Comparison of ENCODE assay signal across 8 cellular contexts in the genomic region with DNA sequence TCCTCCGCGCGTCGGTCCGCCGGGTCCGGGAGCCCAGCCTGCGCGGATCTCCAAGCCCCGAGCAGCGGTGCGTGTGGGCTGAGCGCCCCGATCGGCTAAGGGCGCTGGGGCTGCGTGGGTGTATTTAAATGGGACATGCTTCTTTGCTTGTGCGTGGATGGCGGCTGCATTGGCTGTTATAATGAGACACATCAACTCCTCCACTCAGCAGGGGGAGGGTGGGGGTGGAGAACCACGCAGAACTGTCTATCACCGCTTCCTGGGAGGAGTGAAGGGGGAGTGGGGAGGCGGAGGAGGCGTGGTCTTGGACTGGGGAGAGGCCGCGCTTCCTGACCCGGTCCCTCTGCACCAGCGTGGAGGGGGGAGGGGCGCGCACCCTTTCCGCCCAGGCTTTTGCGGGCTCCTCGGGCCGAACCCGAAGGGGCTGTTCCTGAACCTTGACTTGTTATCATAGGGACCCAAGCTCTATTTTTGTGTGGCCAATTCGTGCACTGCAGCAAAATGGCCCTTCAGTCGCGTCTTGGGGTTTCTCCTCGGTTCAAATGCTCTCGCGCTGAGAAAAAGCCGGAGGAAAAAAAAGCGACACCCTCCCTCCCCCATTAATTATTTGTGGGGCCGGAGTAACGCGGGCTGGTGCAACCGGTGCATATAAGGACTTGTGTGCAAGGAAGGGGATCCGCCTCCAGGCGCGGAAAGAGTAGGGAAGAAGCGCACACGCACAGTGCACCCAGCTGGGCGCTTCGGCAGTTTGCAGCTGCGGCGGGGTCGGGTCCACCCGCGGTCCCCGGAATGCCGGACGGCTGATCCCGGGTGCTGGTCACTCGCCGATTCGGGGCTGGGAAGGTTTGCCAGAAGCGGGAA. TPM values are rescaled to one million over a fixed set of nuclear protein-coding genes. Genes with fewer than 3 reads are reported as not detected.
A peak's percentile ranks its signal among the peaks of the same experiment; 100 is the strongest.
DNase-seq lines count a peak whose midpoint lies in the region; ATAC-seq and TF ChIP-seq lines count a peak whose summit lies in the region.

Gene TNIK, minus strand, starts transcription at position 180 of the 861 bp plus-strand sequence. CDS start 342 bp downstream, outside the sequence.

- H2AFZ ChIP-seq in MM.1S (ENCODE audit: low read length), result peak within 1 kb of the TSS; percentile 94

- no peaks in the 10 kb centered on the region for H4K20me1 ChIP-seq in MM.1S (ENCODE audit: insufficient read depth, low read length)

- H3K27ac ChIP-seq in MM.1S (ENCODE audit: low read length), result no peak within 1 kb of the TSS
- H3K27ac ChIP-seq in ovary, result peak within 1 kb of the TSS; percentile 23 to 29
- H3K27ac ChIP-seq in thyroid gland, result peak within 1 kb of the TSS; percentile 19 to 76 (median 63)

- H3K4me1 ChIP-seq in MM.1S (ENCODE audit: low read length) (peaks cover 5% of the 10 kb centered on the region), ovary (ENCODE audit: insufficient read depth) (peaks cover 3% of the 10 kb centered on the region), thyroid gland (peaks cover 4 to 8% of the 10 kb centered on the region in 2 donors)

- H3K4me3 ChIP-seq in GM06990 (replicated peaks; ENCODE audit: low read depth, low read length), result peak within 1 kb of the TSS; percentile 91
- H3K4me3 ChIP-seq in MM.1S (ENCODE audit: low read length), result peak within 1 kb of the TSS; percentile 89
- H3K4me3 ChIP-seq in ovary, result peak within 1 kb of the TSS; percentile 80
- peak within 1 kb of the TSS; percentile 48 to 79 (median 72) for H3K4me3 ChIP-seq in thyroid gland (replicated peaks in 1 of 3)

- H3K79me2 ChIP-seq in MM.1S (ENCODE audit: low read length), result no peaks in the 10 kb centered on the region

- TF ChIP-seq POLR2A in ovary (IDR thresholded peaks at IDR 0.05) (no peak), thyroid gland (IDR thresholded peaks at IDR 0.05) (peak in 1 of 2 donors; percentile 84)

- H3F3A ChIP-seq in MM.1S (ENCODE audit: insufficient read depth, low read length), result no peaks in the 10 kb centered on the region

- H3K36me3 Mint-ChIP-seq in activated naive CD4-positive, alpha-beta T cell treated with anti-CD3 and anti-CD28 coated beads, Interleukin-2, amount 50 U/mL, for 72 hours, result peaks cover 12 to 15% of the 10 kb centered on the region in 2 donors
- no peaks in the 10 kb centered on the region for H3K36me3 Mint-ChIP-seq in glutamatergic neuron (ENCODE audit: unreplicated experiment)

- H3K4me1 Mint-ChIP-seq in glutamatergic neuron (ENCODE audit: low read depth, unreplicated experiment), result peaks cover 11% of the 10 kb centered on the region

- intact Hi-C loops in ovary (cut with DNase I), result loop anchor here in 1 of 4 donors (10.0 kb wide), 1 partner anchor 266 kb away; no protein-coding TSS in a partner anchor
- intact Hi-C loops in thyroid gland (cut with DNase I), result no loop called here

- H3K9me3 ChIP-seq in MM.1S (replicated peaks; ENCODE audit: insufficient read depth, low read length) (no peaks in the 10 kb centered on the region), ovary (no peaks in the 10 kb centered on the region), thyroid gland (no peaks in the 10 kb centered on the region)

- H3K4me3 Mint-ChIP-seq in glutamatergic neuron (ENCODE audit: unreplicated experiment), result peak within 1 kb of the TSS; percentile 95

- TF ChIP-seq EP300 in ovary (IDR thresholded peaks at IDR 0.05), result no peak

- H3K27ac Mint-ChIP-seq in activated naive CD4-positive, alpha-beta T cell treated with anti-CD3 and anti-CD28 coated beads, Interleukin-2, amount 50 U/mL, for 72 hours, result peak within 1 kb of the TSS; percentile 84 to 93
- H3K27ac Mint-ChIP-seq in glutamatergic neuron (ENCODE audit: unreplicated experiment), result no peak within 1 kb of the TSS

- no peak for TF ChIP-seq CTCF in GM06990 (IDR thresholded peaks at IDR 0.05; ENCODE audit: insufficient read depth, low read length, poor library complexity, severe bottlenecking)
- TF ChIP-seq CTCF in MM.1S (IDR thresholded peaks at IDR 0.05; ENCODE audit: low read length), result peak; percentile 49
- peak; percentile 59 for TF ChIP-seq CTCF in glutamatergic neuron (IDR thresholded peaks at IDR 0.05; ENCODE audit: partially characterized antibody, unreplicated experiment)
- peak in 2 of 3 donors; percentile 14 to 21 for TF ChIP-seq CTCF in ovary (IDR thresholded peaks at IDR 0.05)
- peak in 4 of 6 experiments; percentile 11 to 41 (median 18) for TF ChIP-seq CTCF in thyroid gland (IDR thresholded peaks at IDR 0.05)

- no peaks in the 10 kb centered on the region for H3K36me3 ChIP-seq in GM06990 (ENCODE audit: control insufficient read depth, insufficient read depth, low read length)
- H3K36me3 ChIP-seq in MM.1S (replicated peaks; ENCODE audit: insufficient read depth, low read length), result no peaks in the 10 kb centered on the region
- H3K36me3 ChIP-seq in ovary, result no peaks in the 10 kb centered on the region
- H3K36me3 ChIP-seq in thyroid gland, result no peaks in the 10 kb centered on the region

- H3K27me3 ChIP-seq in GM06990 (replicated peaks; ENCODE audit: control insufficient read depth, insufficient read depth, low read length), result no peaks in the 10 kb centered on the region
- no peaks in the 10 kb centered on the region for H3K27me3 ChIP-seq in MM.1S (replicated peaks; ENCODE audit: insufficient read depth, low read length)
- H3K27me3 ChIP-seq in ovary, result no peaks in the 10 kb centered on the region
- H3K27me3 ChIP-seq in thyroid gland, result no peaks in the 10 kb centered on the region

- H3K9me2 ChIP-seq in MM.1S (replicated peaks; ENCODE audit: insufficient read depth, low read length), result no peaks in the 10 kb centered on the region

- ATAC-seq in activated naive CD4-positive, alpha-beta T cell treated with anti-CD3 and anti-CD28 coated beads, Interleukin-2, amount 50 U/mL, for 72 hours, result peak; percentile 87

- DNase-seq in GM06990 (ENCODE audit: extremely low read depth, insufficient read length) (peak; percentile 95), HCEC 1CT (peak; percentile 95), MM.1S (peak; percentile 93), SKM-1 (lab: John Stamatoyannopoulos, UW; ENCODE audit: unreplicated experiment) (peak; percentile 95), glutamatergic neuron (peak; percentile 73), ovary (peak; percentile 73 to 82 (median 81)), thyroid gland (peak; percentile 96 to 97)
- peak; percentile 86 to 89 for DNase-seq in activated naive CD4-positive, alpha-beta T cell treated with anti-CD3 and anti-CD28 coated beads, Interleukin-2, amount 50 U/mL, for 72 hours (ENCODE audit: low spot score in 2 of 2)

- peak within 1 kb of the TSS; percentile 77 for H3K4me2 ChIP-seq in MM.1S (ENCODE audit: low read depth, low read length)

- peaks cover 14% of the 10 kb centered on the region for H3K27me3 Mint-ChIP-seq in glutamatergic neuron (ENCODE audit: unreplicated experiment)

- H3K9ac ChIP-seq in MM.1S (ENCODE audit: low read length), result peak within 1 kb of the TSS; percentile 37; the same call in 1 of the 2 replicates

- no peaks in the 10 kb centered on the region for H3K9me3 Mint-ChIP-seq in activated naive CD4-positive, alpha-beta T cell treated with anti-CD3 and anti-CD28 coated beads, Interleukin-2, amount 50 U/mL, for 72 hours
- no peaks in the 10 kb centered on the region for H3K9me3 Mint-ChIP-seq in glutamatergic neuron (ENCODE audit: unreplicated experiment)

- WGBS in ovary, 3 donors, result 0 to 1% (median 0%) methylated on average over 58 to 66 of the region's 66 CpGs
- 1 to 2% methylated on average over 29 to 57 of the region's 66 CpGs for WGBS in thyroid gland, 2 donors

RNA-seq across cellular contexts. Expression of gene TNIK, which starts in this region (rescaled TPM):
- 10 to 100 TPM; 31.7 to 37.9 TPM for total RNA-seq in activated naive CD4-positive, alpha-beta T cell treated with anti-CD3 and anti-CD28 coated beads, Interleukin-2, amount 50 U/mL, for 72 hours
- total RNA-seq in glutamatergic neuron (ENCODE audit: unreplicated experiment), result 1.5 TPM
- total RNA-seq in ovary, result 1 to 10 TPM; 2.2 to 6.3 (median 4.5) TPM
- 1 to 10 TPM; 1.1 to 9.5 TPM for polyA plus RNA-seq in ovary
- total RNA-seq in thyroid gland, result 10 to 100 TPM; 29.7 to 84.1 (median 48.9) TPM

Comparison
In these comparisons a context has a peak if more than half of its experiments do, and no peak if none do; other contexts are left out.
1. RNA of gene TNIK (total RNA-seq): 29.7 to 84.1 TPM in thyroid gland and 31.7 to 37.9 TPM in activated naive CD4-positive, alpha-beta T cell treated with anti-CD3 and anti-CD28 coated beads, Interleukin-2, amount 50 U/mL, for 72 hours; 2.2 to 6.3 TPM in ovary and 1.5 TPM in glutamatergic neuron (single experiment); every median in the first group is over 4 times any median in the second.
2. Peak in every context shown above with its lines, with median percentiles within 50 percentile points of each other: DNase-seq and H3K4me3 ChIP-seq.